ENCODE assay signal across 13 cellular contexts in genomic region chrX:107483976-107484726, GRCh38. TPM values are rescaled to one million over a fixed set of nuclear protein-coding genes. Genes with fewer than 3 reads are reported as not detected.
DNase-seq lines count a peak whose midpoint lies in the region; ATAC-seq and TF ChIP-seq lines count a peak whose summit lies in the region.
"Had no signal": no experiment of that assay in that cellular context is flagged by ENCODE, and none has a peak within 500 bp of the region (broad histone marks: within the 10 kb centered on the region; RNA-seq: fewer than 3 reads in every experiment).

No MANE protein-coding gene starts in this region.

- ATAC-seq in activated CD8-positive, alpha-beta T cell treated with anti-CD3 and anti-CD28 coated beads, Interleukin-2, amount 10 ng/mL, durations not matched to agents 7 days and 5 days = no peak
- ATAC-seq in GM18867 (IDR thresholded peaks at IDR 0.05; ENCODE audit: unreplicated experiment) (no peak), GM21723 (IDR thresholded peaks at IDR 0.05; ENCODE audit: unreplicated experiment) (no peak)
- ATAC-seq: lower lobe of right lung had no signal

- in situ Hi-C loops in SK-MEL-5 (cut with HindIII; ENCODE audit: low pct_unique_long_range_greater_than_20kb, low sequenced_read_pairs) = no loop called here

- H3K4me3 ChIP-seq in AG10803 (ENCODE audit: low read length) = no peak overlapping the region
- H3K4me3 ChIP-seq: lower lobe of right lung had no signal

- H3K36me3 Mint-ChIP-seq in activated CD8-positive, alpha-beta T cell treated with anti-CD3 and anti-CD28 coated beads, Interleukin-2, amount 10 ng/mL, durations not matched to agents 7 days and 5 days (ENCODE audit: low read depth) = no peaks in the 10 kb centered on the region
- H3K36me3 Mint-ChIP-seq: activated naive CD4-positive, alpha-beta T cell treated with anti-CD3 and anti-CD28 coated beads, Interleukin-2, amount 50 U/mL, for 24 hours had no signal

- H3K27me3 Mint-ChIP-seq in activated CD8-positive, alpha-beta T cell treated with anti-CD3 and anti-CD28 coated beads, Interleukin-2, amount 10 ng/mL, durations not matched to agents 7 days and 5 days (ENCODE audit: low read depth) = peaks cover 4% of the 10 kb centered on the region
- H3K27me3 Mint-ChIP-seq: activated naive CD4-positive, alpha-beta T cell treated with anti-CD3 and anti-CD28 coated beads, Interleukin-2, amount 50 U/mL, for 24 hours; stimulated activated naive CD8-positive, alpha-beta T cell treated with anti-CD3 and anti-CD28 coated beads, Interleukin-15, Interleukin-2, amounts not matched to agents 100 ng/mL and 50 ng/mL, for 24 hours had no signal

- no peak overlapping the region for H3K27ac Mint-ChIP-seq in activated CD8-positive, alpha-beta T cell treated with anti-CD3 and anti-CD28 coated beads, Interleukin-2, amount 10 ng/mL, durations not matched to agents 7 days and 5 days
- H3K27ac Mint-ChIP-seq: stimulated activated naive CD8-positive, alpha-beta T cell treated with anti-CD3 and anti-CD28 coated beads, Interleukin-15, Interleukin-2, amounts not matched to agents 100 ng/mL and 50 ng/mL, for 24 hours had no signal

- no peaks in the 10 kb centered on the region for H3K9me3 Mint-ChIP-seq in activated CD8-positive, alpha-beta T cell treated with anti-CD3 and anti-CD28 coated beads, Interleukin-2, amount 10 ng/mL, durations not matched to agents 7 days and 5 days (ENCODE audit: insufficient read depth)
- H3K9me3 Mint-ChIP-seq: activated naive CD4-positive, alpha-beta T cell treated with anti-CD3 and anti-CD28 coated beads, Interleukin-2, amount 50 U/mL, for 24 hours; stimulated activated naive CD8-positive, alpha-beta T cell treated with anti-CD3 and anti-CD28 coated beads, Interleukin-15, Interleukin-2, amounts not matched to agents 100 ng/mL and 50 ng/mL, for 24 hours had no signal

- no peaks in the 10 kb centered on the region for H3K4me1 Mint-ChIP-seq in activated CD8-positive, alpha-beta T cell treated with anti-CD3 and anti-CD28 coated beads, Interleukin-2, amount 10 ng/mL, durations not matched to agents 7 days and 5 days (ENCODE audit: low read depth)
- H3K4me1 Mint-ChIP-seq: activated naive CD4-positive, alpha-beta T cell treated with anti-CD3 and anti-CD28 coated beads, Interleukin-2, amount 50 U/mL, for 24 hours had no signal

- TF ChIP-seq CTCF in AG10803 (conservative IDR thresholded peaks at IDR 0.05; ENCODE audit: low read length) = no peak

- CTCF ChIA-PET in activated CD8-positive, alpha-beta T cell treated with anti-CD3 and anti-CD28 coated beads, Interleukin-2, amount 10 ng/mL, durations not matched to agents 7 days and 5 days (lab: Charles Lee) = no interaction called here

- peak; percentile 20 for DNase-seq in AG10803 (ENCODE audit: low read depth)
- peak; percentile 21 for DNase-seq in LHCN-M2 (ENCODE audit: low read depth)
- peak; percentile 26 for DNase-seq in SK-MEL-5 (ENCODE audit: low read depth, low spot score)
- peak; percentile 85 for DNase-seq in iPS-NIHi7 (ENCODE audit: extremely low spot score)
- DNase-seq in activated CD8-positive, alpha-beta T cell treated with anti-CD3 and anti-CD28 coated beads, Interleukin-2, amount 10 ng/mL, durations not matched to agents 7 days and 5 days = no peak
- no peak for DNase-seq in activated CD4-positive, CD25-positive, alpha-beta regulatory T cell (lab: John Stamatoyannopoulos, UW)
- DNase-seq: GOT3; lower lobe of right lung; stimulated activated CD4-positive, alpha-beta T cell treated with anti-CD3 and anti-CD28 coated beads, Interleukin-12 subunit alpha, Interleukin-12 subunit beta, amount 100 ng/mL, for 4 hours had no signal

- POLR2A ChIA-PET in activated CD8-positive, alpha-beta T cell treated with anti-CD3 and anti-CD28 coated beads, Interleukin-2, amount 10 ng/mL, durations not matched to agents 7 days and 5 days (lab: Charles Lee) = no interaction called here

- no peak overlapping the region for H3K4me3 Mint-ChIP-seq in activated CD8-positive, alpha-beta T cell treated with anti-CD3 and anti-CD28 coated beads, Interleukin-2, amount 10 ng/mL, durations not matched to agents 7 days and 5 days
- H3K4me3 Mint-ChIP-seq: activated naive CD4-positive, alpha-beta T cell treated with anti-CD3 and anti-CD28 coated beads, Interleukin-2, amount 50 U/mL, for 24 hours; stimulated activated naive CD8-positive, alpha-beta T cell treated with anti-CD3 and anti-CD28 coated beads, Interleukin-15, Interleukin-2, amounts not matched to agents 100 ng/mL and 50 ng/mL, for 24 hours had no signal

RNA-seq across cellular contexts. Expression of gene FRMPD3, which starts 34.7 kb away (rescaled TPM):
- under 0.01 TPM in 2 replicates for total RNA-seq in LHCN-M2 (2014; rRNA removed)
- 0.02 TPM for polyA plus RNA-seq in LHCN-M2 (2012)
- total RNA-seq in SK-MEL-5 (2014; rRNA removed; shearing (Covaris generic)) = 0.03 TPM in 1 of 2 replicates, not detected in the other
- polyA plus RNA-seq in SK-MEL-5 (2015; cell fraction: cytosol; rRNA removed) = 0.02 and 0.13 TPM in 2 replicates
- polyA plus RNA-seq in SK-MEL-5 (2015; cell fraction: nucleus; rRNA removed) = 0.18 TPM in 1 of 2 replicates, not detected in the other
- total RNA-seq in activated CD8-positive, alpha-beta T cell treated with anti-CD3 and anti-CD28 coated beads, Interleukin-2, amount 10 ng/mL, durations not matched to agents 7 days and 5 days = under 1 TPM in 1 of 2 experiments, not detected in 1; 0.05 TPM

Comparison
In these comparisons a context has a peak if more than half of its experiments do, and no peak if none do; other contexts are left out.
1. DNase-seq: peak in AG10803 (single experiment), LHCN-M2 (single experiment), SK-MEL-5 (single experiment) and iPS-NIHi7 (single experiment); none in activated CD8-positive, alpha-beta T cell treated with anti-CD3 and anti-CD28 coated beads, Interleukin-2, amount 10 ng/mL, durations not matched to agents 7 days and 5 days (single experiment) and activated CD4-positive, CD25-positive, alpha-beta regulatory T cell (0 of 4).